ENCODE assay signal across 8 cellular contexts in the genomic region with DNA sequence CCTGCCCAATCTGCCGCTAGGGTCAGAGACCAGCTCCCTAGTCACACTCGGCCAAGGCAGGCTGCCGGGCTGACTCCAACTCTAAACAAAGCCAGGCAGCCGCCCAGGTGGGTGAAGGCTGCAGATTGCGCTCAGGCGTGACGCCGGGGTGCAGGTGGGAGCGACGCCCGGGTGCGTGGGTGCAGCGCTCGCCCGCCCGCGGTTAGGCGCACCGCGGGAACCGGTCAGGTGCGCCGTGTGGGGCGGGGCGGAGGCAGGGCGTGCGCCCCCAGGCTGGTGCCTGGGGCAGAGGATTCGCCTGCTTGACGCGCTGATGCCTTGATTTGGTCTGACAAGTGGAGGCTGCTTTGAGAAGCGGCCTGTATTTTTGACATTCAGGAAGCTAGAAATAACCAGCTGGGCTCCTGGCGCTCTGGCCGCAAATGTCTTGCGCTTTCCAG.
DNase-seq lines count a peak whose midpoint lies in the region; ATAC-seq and TF ChIP-seq lines count a peak whose summit lies in the region.

No MANE protein-coding gene starts in this region.

- H3K27ac ChIP-seq in endodermal cell (ENCODE audit: low read depth, low read length): no peak overlapping the region
- H3K27ac ChIP-seq in neural cell (ENCODE audit: low read length): no peak overlapping the region
- H3K27ac ChIP-seq in prostate gland: peak overlapping the region in 1 of 2 donors; percentile 74

- DNase-seq in DMS79 treated with DMSO at 0.1 percent for 48 hours (lab: John Stamatoyannopoulos, UW) (peak; percentile 87), HT-29 (ENCODE audit: low spot score) (peak; percentile 43), endodermal cell (peak; percentile 87), COLO829 (ENCODE audit: low spot score) (no peak), prostate gland (ENCODE audit: low spot score) (no peak)
- peak; percentile 44 to 55 for DNase-seq in activated CD4-positive, alpha-beta T cell treated with anti-CD3 and anti-CD28 coated beads, Interleukin-2, amount 50 U/mL, for 48 hours

- H3K4me3 ChIP-seq in endodermal cell (ENCODE audit: low read length) (peak overlapping the region; percentile 67), neural cell (ENCODE audit: low read length) (peak overlapping the region; percentile 34), prostate gland (peak overlapping the region in 1 of 2 donors; percentile 24)

- H3K27me3 Mint-ChIP-seq in endodermal cell (ENCODE audit: insufficient read depth): peaks cover 13% of the 10 kb centered on the region

- TF ChIP-seq RAD21 in neural cell (conservative IDR thresholded peaks at IDR 0.05): no peak

- H3K79me2 ChIP-seq in neural cell (replicated peaks; ENCODE audit: insufficient read depth, low read length): no peaks in the 10 kb centered on the region

- 28 to 63% methylated on average over 19 to 34 of the region's 34 CpGs for WGBS in endodermal cell (ENCODE audit: insufficient coverage in 1 of 2, insufficient read length in 1 of 2), 2 experiments
- 37% methylated on average over 27 of the region's 34 CpGs for WGBS in prostate gland

- peak; percentile 84 for ATAC-seq in GM21360 (IDR thresholded peaks at IDR 0.05; ENCODE audit: unreplicated experiment)

- H3K27me3 ChIP-seq in endodermal cell (ENCODE audit: control insufficient read depth, insufficient read depth, low read length, poor library complexity, severe bottlenecking) (no peaks in the 10 kb centered on the region), neural cell (ENCODE audit: insufficient read depth, low read depth, low read length) (no peaks in the 10 kb centered on the region), prostate gland (replicated peaks; ENCODE audit: insufficient read depth) (no peaks in the 10 kb centered on the region)

- H3F3A ChIP-seq in neural cell (ENCODE audit: insufficient read depth, low read length, poor library complexity, severe bottlenecking): no peaks in the 10 kb centered on the region

- H3K4me1 ChIP-seq in endodermal cell (ENCODE audit: control insufficient read depth, insufficient read depth, low read length) (peaks cover 24% of the 10 kb centered on the region), prostate gland (replicated peaks) (peaks cover 6% of the 10 kb centered on the region)

- no peak for TF ChIP-seq EP300 in neural cell (conservative IDR thresholded peaks at IDR 0.05; ENCODE audit: poor library complexity, severe bottlenecking)

- H3K4me1 Mint-ChIP-seq in endodermal cell: peaks cover 42% of the 10 kb centered on the region

- no peaks in the 10 kb centered on the region for H3K9me2 ChIP-seq in neural cell (ENCODE audit: insufficient read depth, low read length)

- no peaks in the 10 kb centered on the region for H4K20me1 ChIP-seq in neural cell (ENCODE audit: insufficient read depth)

- peak overlapping the region; percentile 39 for H3K4me3 Mint-ChIP-seq in endodermal cell

- no peaks in the 10 kb centered on the region for H3K9me3 Mint-ChIP-seq in endodermal cell

- TF ChIP-seq POLR2A in prostate gland (IDR thresholded peaks at IDR 0.05): no peak

- H3K4me2 ChIP-seq in neural cell (ENCODE audit: low read length): no peak overlapping the region

- H3K9me3 ChIP-seq in endodermal cell (ENCODE audit: control insufficient read depth, low read length): no peaks in the 10 kb centered on the region
- H3K9me3 ChIP-seq in neural cell (ENCODE audit: low read length): no peaks in the 10 kb centered on the region
- H3K9me3 ChIP-seq in prostate gland: no peaks in the 10 kb centered on the region

- no peak overlapping the region for H3K27ac Mint-ChIP-seq in endodermal cell

- intact Hi-C loops in prostate gland (cut with DNase I): no loop called here

- H3K36me3 Mint-ChIP-seq in endodermal cell (ENCODE audit: low read depth): no peaks in the 10 kb centered on the region

- no peaks in the 10 kb centered on the region for H3K36me3 ChIP-seq in endodermal cell (ENCODE audit: control insufficient read depth, insufficient read depth, low read length)
- no peaks in the 10 kb centered on the region for H3K36me3 ChIP-seq in neural cell (ENCODE audit: insufficient read depth, low read length)
- no peaks in the 10 kb centered on the region for H3K36me3 ChIP-seq in prostate gland

- peak; percentile 70 for TF ChIP-seq CTCF in endodermal cell (conservative IDR thresholded peaks at IDR 0.05)
- TF ChIP-seq CTCF in neural cell (IDR thresholded peaks at IDR 0.05; ENCODE audit: poor library complexity, severe bottlenecking): no peak
- peak in 2 of 4 experiments; percentile 25 to 35 for TF ChIP-seq CTCF in prostate gland (IDR thresholded peaks at IDR 0.05)

- no peak overlapping the region for H2AFZ ChIP-seq in neural cell (ENCODE audit: low read depth, low read length)

- H3K9ac ChIP-seq in endodermal cell (ENCODE audit: extremely low read depth, low read length, poor library complexity, severe bottlenecking) (no peak overlapping the region), neural cell (ENCODE audit: low read length) (no peak overlapping the region)

TF ChIP-seq in neural cell, 6 proteins besides CTCF, POLR2A, EP300 and RAD21:
- TF ChIP-seq, protein P1, sequence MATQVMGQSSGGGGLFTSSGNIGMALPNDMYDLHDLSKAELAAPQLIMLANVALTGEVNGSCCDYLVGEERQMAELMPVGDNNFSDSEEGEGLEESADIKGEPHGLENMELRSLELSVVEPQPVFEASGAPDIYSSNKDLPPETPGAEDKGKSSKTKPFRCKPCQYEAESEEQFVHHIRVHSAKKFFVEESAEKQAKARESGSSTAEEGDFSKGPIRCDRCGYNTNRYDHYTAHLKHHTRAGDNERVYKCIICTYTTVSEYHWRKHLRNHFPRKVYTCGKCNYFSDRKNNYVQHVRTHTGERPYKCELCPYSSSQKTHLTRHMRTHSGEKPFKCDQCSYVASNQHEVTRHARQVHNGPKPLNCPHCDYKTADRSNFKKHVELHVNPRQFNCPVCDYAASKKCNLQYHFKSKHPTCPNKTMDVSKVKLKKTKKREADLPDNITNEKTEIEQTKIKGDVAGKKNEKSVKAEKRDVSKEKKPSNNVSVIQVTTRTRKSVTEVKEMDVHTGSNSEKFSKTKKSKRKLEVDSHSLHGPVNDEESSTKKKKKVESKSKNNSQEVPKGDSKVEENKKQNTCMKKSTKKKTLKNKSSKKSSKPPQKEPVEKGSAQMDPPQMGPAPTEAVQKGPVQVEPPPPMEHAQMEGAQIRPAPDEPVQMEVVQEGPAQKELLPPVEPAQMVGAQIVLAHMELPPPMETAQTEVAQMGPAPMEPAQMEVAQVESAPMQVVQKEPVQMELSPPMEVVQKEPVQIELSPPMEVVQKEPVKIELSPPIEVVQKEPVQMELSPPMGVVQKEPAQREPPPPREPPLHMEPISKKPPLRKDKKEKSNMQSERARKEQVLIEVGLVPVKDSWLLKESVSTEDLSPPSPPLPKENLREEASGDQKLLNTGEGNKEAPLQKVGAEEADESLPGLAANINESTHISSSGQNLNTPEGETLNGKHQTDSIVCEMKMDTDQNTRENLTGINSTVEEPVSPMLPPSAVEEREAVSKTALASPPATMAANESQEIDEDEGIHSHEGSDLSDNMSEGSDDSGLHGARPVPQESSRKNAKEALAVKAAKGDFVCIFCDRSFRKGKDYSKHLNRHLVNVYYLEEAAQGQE (IDR thresholded peaks at IDR 0.05; ENCODE audit: borderline replicate concordance): no peak

Comparison
In these comparisons a context has a peak if more than half of its experiments do, and no peak if none do; other contexts are left out.
1. DNase-seq: peak in DMS79 treated with DMSO at 0.1 percent for 48 hours (single experiment), HT-29 (single experiment), activated CD4-positive, alpha-beta T cell treated with anti-CD3 and anti-CD28 coated beads, Interleukin-2, amount 50 U/mL, for 48 hours (2 of 2) and endodermal cell (single experiment); none in COLO829 (single experiment) and prostate gland (single experiment).